Comparison of ENCODE assay signal across 25 cellular contexts in genomic region chr2:104444392-104444791, GRCh38.
DNase-seq lines count a peak whose midpoint lies in the region; ATAC-seq, FAIRE-seq and TF ChIP-seq lines count a peak whose summit lies in the region.
"Had no signal": no experiment of that assay in that cellular context is flagged by ENCODE, and none has a peak within 500 bp of the region (broad histone marks: within the 10 kb centered on the region; RNA-seq: fewer than 3 reads in every experiment).

No MANE protein-coding gene starts in this region.

- no peak overlapping the region for H3K27ac Mint-ChIP-seq in MCF 10A (ENCODE audit: low read depth, unreplicated experiment)
- H3K27ac Mint-ChIP-seq in astrocyte (ENCODE audit: unreplicated experiment): no peak overlapping the region
- H3K27ac Mint-ChIP-seq: activated naive CD4-positive, alpha-beta T cell treated with anti-CD3 and anti-CD28 coated beads, Interleukin-2, amount 10 ng/mL, durations not matched to agents 7 days and 5 days; activated T-cell treated with anti-CD3 and anti-CD28 coated beads, Interleukin-2, amount 50 U/mL, for 72 hours had no signal

- H3K4me2 ChIP-seq in mammary epithelial cell (ENCODE audit: insufficient read depth, low read depth, low read length): no peak overlapping the region
- peak overlapping the region; percentile 32 for H3K4me2 ChIP-seq in astrocyte (ENCODE audit: low read length)

- dilution Hi-C loops in mammary epithelial cell (cut with HindIII; ENCODE audit: low sequenced_read_pairs): loop anchor here (5.0 kb wide), 1 partner anchor 33 kb away; no protein-coding TSS in a partner anchor

- H3K27me3 Mint-ChIP-seq in MCF 10A (ENCODE audit: insufficient read depth, unreplicated experiment) (no peaks in the 10 kb centered on the region), astrocyte (ENCODE audit: low read depth, unreplicated experiment) (no peaks in the 10 kb centered on the region)
- H3K27me3 Mint-ChIP-seq: activated naive CD4-positive, alpha-beta T cell treated with anti-CD3 and anti-CD28 coated beads, Interleukin-2, amount 10 ng/mL, durations not matched to agents 7 days and 5 days had no signal

- H3K4me1 Mint-ChIP-seq in MCF 10A (ENCODE audit: insufficient read depth, unreplicated experiment) (peaks cover 8% of the 10 kb centered on the region), astrocyte (ENCODE audit: low read depth, unreplicated experiment) (peaks cover 11% of the 10 kb centered on the region)

- H3K4me3 ChIP-seq in mammary epithelial cell (replicated peaks in 1 of 3; ENCODE audit: insufficient read depth in 1 of 3, low read depth in 2 of 3, low read length in 3 of 3): no peak overlapping the region
- H3K4me3 ChIP-seq in astrocyte (ENCODE audit: insufficient read depth, low read depth, low read length): no peak overlapping the region
- H3K4me3 ChIP-seq: BLaER1 treated with 17β-estradiol and CSF1 and Interleukin-3, amounts not matched to agents 10 nM and 100 nM; transverse colon had no signal

- peak; percentile 53 for DNase-seq in MCF 10A (ENCODE audit: unreplicated experiment)
- DNase-seq in mammary epithelial cell: no peak
- DNase-seq in astrocyte (ENCODE audit: low read depth): peak; percentile 76
- DNase-seq in kidney glomerular epithelial cell (lab: John Stamatoyannopoulos, UW): peak; percentile 57
- DNase-seq in urothelium cell line (ENCODE audit: low spot score): peak; percentile 60
- DNase-seq in NCI-H146 (lab: John Stamatoyannopoulos, UW): no peak
- DNase-seq: activated CD4-positive, alpha-beta T cell treated with anti-CD3 and anti-CD28 coated beads for 4 hours; activated naive CD4-positive, alpha-beta T cell treated with anti-CD3 and anti-CD28 coated beads, Interleukin-2, amount 10 ng/mL, durations not matched to agents 7 days and 5 days; activated T-cell treated with anti-CD3 and anti-CD28 coated beads, Interleukin-2, amount 50 U/mL, for 72 hours; effector CD4-positive, alpha-beta T cell; H7; left cardiac atrium; mesenchymal stem cell; NCI-H1436; NCI-H748 treated with DMSO at 0.1 percent for 48 hours; nucleus accumbens; OCI-M1; retina; SIG-M5; stimulated activated CD4-positive, alpha-beta T cell treated with anti-CD3 and anti-CD28 coated beads, Interleukin-4, amount 100 ng/mL, for 24 hours; stimulated activated naive CD8-positive, alpha-beta T cell treated with anti-CD3 and anti-CD28 coated beads, Interleukin-15, Interleukin-2, amounts not matched to agents 100 U/mL and 50 U/mL, for 24 hours; transverse colon had no signal

- H4K20me1 ChIP-seq in mammary epithelial cell (ENCODE audit: insufficient read depth, low read length) (no peaks in the 10 kb centered on the region), astrocyte (ENCODE audit: insufficient read depth, low read length) (no peaks in the 10 kb centered on the region)
- H4K20me1 ChIP-seq: BLaER1 treated with 17β-estradiol and CSF1 and Interleukin-3, amounts not matched to agents 10 nM and 100 nM had no signal

- H3K4me1 ChIP-seq in mammary epithelial cell (ENCODE audit: insufficient read depth, low read length) (no peaks in the 10 kb centered on the region), astrocyte (ENCODE audit: insufficient read depth, low read length) (no peaks in the 10 kb centered on the region)
- H3K4me1 ChIP-seq: BLaER1 treated with 17β-estradiol and CSF1 and Interleukin-3, amounts not matched to agents 10 nM and 100 nM; transverse colon had no signal

- intact Hi-C loops in MCF 10A (cut with micrococcal nuclease) (loop anchor here (10.0 kb wide), 1 partner anchor 430 kb away; no protein-coding TSS in a partner anchor), mammary epithelial cell (cut with micrococcal nuclease) (no loop called here)

- H3K27ac ChIP-seq in mammary epithelial cell (ENCODE audit: insufficient read depth, low read depth, low read length): no peak overlapping the region
- H3K27ac ChIP-seq in astrocyte (ENCODE audit: low read depth, low read length): peak overlapping the region; percentile 11
- H3K27ac ChIP-seq: BLaER1 treated with 17β-estradiol and CSF1 and Interleukin-3, amounts not matched to agents 10 nM and 100 nM; transverse colon had no signal

- no peak for FAIRE-seq in astrocyte (lab: Jason Lieb, UNC)
- FAIRE-seq in urothelium cell line (lab: Jason Lieb, UNC): no peak

- WGBS in mammary epithelial cell (ENCODE audit: low coverage, missing lambda C conversion rate): 35% methylated on average over 4 of the region's 4 CpGs

- H3K79me2 ChIP-seq in mammary epithelial cell (ENCODE audit: insufficient read depth, low read length) (no peaks in the 10 kb centered on the region), astrocyte (ENCODE audit: insufficient read depth, low read length) (no peaks in the 10 kb centered on the region)

- H2AFZ ChIP-seq in mammary epithelial cell (ENCODE audit: low read depth, low read length) (no peak overlapping the region), astrocyte (ENCODE audit: low read depth, low read length) (no peak overlapping the region)

- H3K9ac ChIP-seq in mammary epithelial cell (ENCODE audit: insufficient read depth, low read length): no peak overlapping the region
- H3K9ac ChIP-seq in astrocyte (ENCODE audit: low read length): no peak overlapping the region
- H3K9ac ChIP-seq: BLaER1 treated with 17β-estradiol and CSF1 and Interleukin-3, amounts not matched to agents 10 nM and 100 nM had no signal

- H3K27me3 ChIP-seq in mammary epithelial cell (ENCODE audit: insufficient read depth, low read length) (no peaks in the 10 kb centered on the region), astrocyte (ENCODE audit: insufficient read depth, low read length) (no peaks in the 10 kb centered on the region)
- H3K27me3 ChIP-seq: BLaER1 treated with 17β-estradiol and CSF1 and Interleukin-3, amounts not matched to agents 10 nM and 100 nM; transverse colon had no signal

- H3K9me3 Mint-ChIP-seq in MCF 10A (ENCODE audit: unreplicated experiment): no peaks in the 10 kb centered on the region
- H3K9me3 Mint-ChIP-seq in astrocyte (ENCODE audit: unreplicated experiment): no peaks in the 10 kb centered on the region
- H3K9me3 Mint-ChIP-seq: activated naive CD4-positive, alpha-beta T cell treated with anti-CD3 and anti-CD28 coated beads, Interleukin-2, amount 10 ng/mL, durations not matched to agents 7 days and 5 days; activated T-cell treated with anti-CD3 and anti-CD28 coated beads, Interleukin-2, amount 50 U/mL, for 72 hours had no signal

- POLR2A ChIA-PET in MCF 10A (lab: Yijun Ruan, JAX): interaction anchor here (0.6 kb wide), 1 partner anchor 93 kb away, joined by 3 read pairs; no protein-coding TSS in a partner anchor

- TF ChIP-seq CTCF in MCF 10A (IDR thresholded peaks at IDR 0.05; ENCODE audit: unreplicated experiment) (no peak), mammary epithelial cell (conservative IDR thresholded peaks at IDR 0.05 in 1 of 2, IDR thresholded peaks at IDR 0.05 in 1 of 2; ENCODE audit: extremely low read depth in 1 of 2, insufficient read depth in 1 of 2, low read depth in 1 of 2, low read length in 2 of 2) (no peak), astrocyte (IDR thresholded peaks at IDR 0.05; ENCODE audit: insufficient read depth, low read depth, low read length) (no peak)

- in situ Hi-C loops in mammary epithelial cell (cut with MboI; ENCODE audit: low sequenced_read_pairs in 2 of 2): no loop called here

- H3K4me3 Mint-ChIP-seq in MCF 10A (ENCODE audit: unreplicated experiment) (no peak overlapping the region), astrocyte (ENCODE audit: unreplicated experiment) (no peak overlapping the region)
- H3K4me3 Mint-ChIP-seq: activated naive CD4-positive, alpha-beta T cell treated with anti-CD3 and anti-CD28 coated beads, Interleukin-2, amount 10 ng/mL, durations not matched to agents 7 days and 5 days; activated T-cell treated with anti-CD3 and anti-CD28 coated beads, Interleukin-2, amount 50 U/mL, for 72 hours had no signal

- BruUV-seq in MCF 10A (replicated peaks; lab: Mats Ljungman, UMichigan) (no TSS peak), mammary epithelial cell (replicated peaks; lab: Mats Ljungman, UMichigan) (no TSS peak)

- H3K9me3 ChIP-seq in mammary epithelial cell (replicated peaks; ENCODE audit: insufficient read depth, low read length): peaks cover 16% of the 10 kb centered on the region
- no peaks in the 10 kb centered on the region for H3K9me3 ChIP-seq in astrocyte (ENCODE audit: insufficient read depth, low read depth, low read length)
- H3K9me3 ChIP-seq: BLaER1 treated with 17β-estradiol and CSF1 and Interleukin-3, amounts not matched to agents 10 nM and 100 nM; transverse colon had no signal

- H3K36me3 Mint-ChIP-seq in MCF 10A (ENCODE audit: insufficient read depth, unreplicated experiment) (no peaks in the 10 kb centered on the region), astrocyte (ENCODE audit: low read depth, unreplicated experiment) (no peaks in the 10 kb centered on the region)
- H3K36me3 Mint-ChIP-seq: activated naive CD4-positive, alpha-beta T cell treated with anti-CD3 and anti-CD28 coated beads, Interleukin-2, amount 10 ng/mL, durations not matched to agents 7 days and 5 days had no signal

- no peaks in the 10 kb centered on the region for H3K36me3 ChIP-seq in mammary epithelial cell (ENCODE audit: insufficient read depth, low read length)
- no peaks in the 10 kb centered on the region for H3K36me3 ChIP-seq in astrocyte (ENCODE audit: insufficient read depth, low read length)
- H3K36me3 ChIP-seq: BLaER1 treated with 17β-estradiol and CSF1 and Interleukin-3, amounts not matched to agents 10 nM and 100 nM; transverse colon had no signal

- CTCF ChIA-PET in MCF 10A (lab: Yijun Ruan, JAX) (interaction anchor here (0.5 to 1.5 kb wide), 7 partner anchors 9 to 1320 kb away, joined by 3 to 8 read pairs (median 3); no protein-coding TSS in a partner anchor), mammary epithelial cell (lab: Charles Lee; ENCODE audit: low non-redundant PET) (no interaction called here)

- ATAC-seq in activated CD4-positive, CD25-positive, alpha-beta regulatory T cell treated with anti-CD3 and anti-CD28 coated beads, Interleukin-2, amount 50 U/mL, for 24 hours: no peak
- no peak for ATAC-seq in GM21528 (IDR thresholded peaks at IDR 0.05; ENCODE audit: low FRiP score, unreplicated experiment)
- ATAC-seq: left cardiac atrium; stimulated activated naive CD8-positive, alpha-beta T cell treated with anti-CD3 and anti-CD28 coated beads, Interleukin-15, Interleukin-2, amounts not matched to agents 100 U/mL and 50 U/mL, for 24 hours had no signal

Comparison
In these comparisons a context has a peak if more than half of its experiments do, and no peak if none do; other contexts are left out.
1. DNase-seq: peak in MCF 10A (single experiment), astrocyte (single experiment), kidney glomerular epithelial cell (single experiment) and urothelium cell line (single experiment); none in mammary epithelial cell (single experiment) and NCI-H146 (single experiment).